Comparison of ENCODE assay signal across 21 cellular contexts in the genomic region with DNA sequence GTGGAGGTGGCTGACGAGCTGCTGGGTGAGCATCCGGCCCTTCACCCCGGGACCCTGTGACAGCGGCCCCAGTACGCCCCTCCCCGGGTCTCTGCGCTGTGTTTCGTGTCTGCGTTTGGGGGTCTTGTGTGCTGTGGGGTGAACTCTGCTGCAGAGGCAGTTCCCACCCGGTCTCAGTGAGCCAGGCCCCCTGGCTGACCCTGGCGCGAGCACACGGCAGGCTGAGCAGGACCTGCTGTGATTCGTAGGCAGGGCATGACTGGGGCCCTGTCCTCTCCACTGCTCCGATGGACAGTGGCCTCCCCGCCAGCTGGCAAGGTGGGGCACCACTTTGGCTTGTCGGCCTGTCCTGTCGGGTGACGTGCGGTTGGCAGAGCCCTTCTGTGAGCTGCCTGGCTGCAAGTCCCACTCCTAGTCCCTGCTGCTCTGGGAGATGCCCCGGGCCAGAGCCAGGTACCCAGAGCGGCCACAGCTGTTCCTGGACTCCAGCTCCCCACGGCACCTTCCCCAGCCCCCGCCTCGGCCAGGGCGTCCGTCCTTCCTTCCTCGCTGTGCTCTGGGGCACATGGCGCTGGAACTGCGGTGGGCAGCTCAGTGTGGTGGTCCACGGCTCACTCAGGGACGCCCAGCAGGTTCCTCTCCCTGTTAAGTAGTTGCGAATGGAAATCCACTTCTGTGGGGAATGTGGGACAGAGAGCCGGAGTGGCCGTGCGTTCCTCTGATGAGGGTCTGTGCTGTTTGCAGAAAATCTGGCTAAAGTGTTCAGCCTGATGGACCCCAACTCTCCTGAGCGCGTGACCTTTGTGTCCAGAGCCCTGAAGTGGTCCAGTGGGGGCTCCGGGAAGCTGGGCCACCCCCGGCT. TPM values are rescaled to one million over a fixed set of nuclear protein-coding genes. Genes with fewer than 3 reads are reported as not detected.
DNase-seq lines count a peak whose midpoint lies in the region; ATAC-seq, FAIRE-seq and TF ChIP-seq lines count a peak whose summit lies in the region.
"Had no signal": no experiment of that assay in that cellular context is flagged by ENCODE, and none has a peak within 500 bp of the region (broad histone marks: within the 10 kb centered on the region; RNA-seq: fewer than 3 reads in every experiment).

No MANE protein-coding gene starts in this region.

- CTCF ChIA-PET in K562 (lab: Yijun Ruan, JAX; ENCODE audit: low intra/inter-chr PET ratio) = no interaction called here

- peak overlapping the region in 10 of 11 experiments; percentile 17 to 67 (median 40); a peak in 16 of 22 replicates for H3K9ac ChIP-seq in BLaER1 treated with 17β-estradiol and CSF1 and Interleukin-3, amounts not matched to agents 10 nM and 100 nM
- no peak overlapping the region for H3K9ac ChIP-seq in K562 (ENCODE audit: insufficient read depth in 1 of 2, low read depth in 2 of 2, low read length in 2 of 2)

- no peak for TF ChIP-seq EP300 in K562 (IDR thresholded peaks at IDR 0.05; ENCODE audit: low read length)

- H3K27ac ChIP-seq in BLaER1 treated with 17β-estradiol and CSF1 and Interleukin-3, amounts not matched to agents 10 nM and 100 nM = peak overlapping the region in 3 of 11 experiments; percentile 8 to 57 (median 30); a peak in 6 of 22 replicates
- H3K27ac ChIP-seq in K562 (ENCODE audit: extremely low read depth, low read depth, low read length) = no peak overlapping the region
- H3K27ac ChIP-seq in heart left ventricle = peak overlapping the region in 6 of 12 donors; percentile 17 to 73 (median 34)
- H3K27ac ChIP-seq: left lung, testis had no signal

- H4K20me1 ChIP-seq in BLaER1 treated with 17β-estradiol and CSF1 and Interleukin-3, amounts not matched to agents 10 nM and 100 nM = peaks cover 93 to 98% (median 95%) of the 10 kb centered on the region in 11 experiments
- H4K20me1 ChIP-seq in K562 (replicated peaks; ENCODE audit: control insufficient read depth, insufficient read depth, low read length) = peaks cover 30% of the 10 kb centered on the region

- TF ChIP-seq CTCF in K562 (IDR thresholded peaks at IDR 0.05 in 2 of 3, conservative IDR thresholded peaks at IDR 0.05 in 1 of 3; ENCODE audit: insufficient read depth in 2 of 3, low read depth in 1 of 3, low read length in 3 of 3) (no peak), heart left ventricle (IDR thresholded peaks at IDR 0.05) (no peak), mucosa of descending colon (IDR thresholded peaks at IDR 0.05) (no peak)

- no TSS peak for BruUV-seq in K562 (replicated peaks; lab: Mats Ljungman, UMichigan)

- no peaks in the 10 kb centered on the region for H3K27me3 ChIP-seq in BLaER1 treated with 17β-estradiol and CSF1 and Interleukin-3, amounts not matched to agents 10 nM and 100 nM
- H3K27me3 ChIP-seq in K562 (ENCODE audit: control insufficient read depth in 2 of 2, insufficient read depth in 2 of 2, low read length in 2 of 2) = no peaks in the 10 kb centered on the region; a peak in 1 of 5 replicates
- no peaks in the 10 kb centered on the region for H3K27me3 ChIP-seq in heart left ventricle
- H3K27me3 ChIP-seq: BE2C, left lung, testis had no signal

- FAIRE-seq in K562 (lab: Jason Lieb, UNC) = no peak
- FAIRE-seq: A204.1, bronchial epithelial cell, frontal cortex, GM19239, TTC549 had no signal

- intact Hi-C loops in K562 (cut with micrococcal nuclease) = no loop called here
- intact Hi-C loops in heart left ventricle (cut with DNase I) = no loop called here
- intact Hi-C loops in mucosa of descending colon (cut with DNase I, micrococcal nuclease) = no loop called here

- TF ChIP-seq RAD21 in K562 (CRISPR knock-in tag; conservative IDR thresholded peaks at IDR 0.05 in 1 of 2, IDR thresholded peaks at IDR 0.05 in 1 of 2) = no peak

- no peak overlapping the region for H2AFZ ChIP-seq in K562 (ENCODE audit: low read depth, low read length)

- H3K4me1 ChIP-seq in BLaER1 treated with 17β-estradiol and CSF1 and Interleukin-3, amounts not matched to agents 10 nM and 100 nM = peaks cover 39 to 70% (median 65%) of the 10 kb centered on the region in 10 experiments
- H3K4me1 ChIP-seq in K562 (replicated peaks in 1 of 2; ENCODE audit: control insufficient read depth in 2 of 2, insufficient read depth in 2 of 2, low read length in 2 of 2) (peaks cover 0 to 47% of the 10 kb centered on the region in 2 experiments; a peak in 2 of 5 replicates), heart left ventricle (peaks cover 0 to 54% (median 23%) of the 10 kb centered on the region in 12 donors), mucosa of descending colon (ENCODE audit: low read depth) (peaks cover 4% of the 10 kb centered on the region)
- H3K4me1 ChIP-seq: BE2C had no signal

- in situ Hi-C loops in K562 (cut with MboI) = no loop called here

- no peaks in the 10 kb centered on the region for H3K9me3 ChIP-seq in BLaER1 treated with 17β-estradiol and CSF1 and Interleukin-3, amounts not matched to agents 10 nM and 100 nM (replicated peaks in 1 of 11)
- H3K9me3 ChIP-seq in K562 (replicated peaks; ENCODE audit: control insufficient read depth, insufficient read depth, low read depth, low read length) (no peaks in the 10 kb centered on the region), heart left ventricle (no peaks in the 10 kb centered on the region), mucosa of descending colon (no peaks in the 10 kb centered on the region)
- H3K9me3 ChIP-seq: BE2C, left lung, testis had no signal

- TF ChIP-seq POLR2A in K562 (conservative IDR thresholded peaks at IDR 0.05) = no peak
- no peak for TF ChIP-seq POLR2A in heart left ventricle (IDR thresholded peaks at IDR 0.05)

- DNase-seq in K562 (ENCODE audit: extremely low read depth in 1 of 4, low spot score in 3 of 4) = no peak
- peak; percentile 73 to 93 (median 86) for DNase-seq in heart left ventricle
- peak in 2 of 3 donors; percentile 17 to 48 for DNase-seq in mucosa of descending colon
- no peak for DNase-seq in KG1 (lab: John Stamatoyannopoulos, UW)
- no peak for DNase-seq in NCI-H226
- DNase-seq in dermis blood vessel endothelial cell = no peak
- DNase-seq: activated CD4-positive, alpha-beta T cell treated with anti-CD3 and anti-CD28 coated beads, Interleukin-2, amount 10 ng/mL, durations not matched to agents 24 days and 14 days; activated effector memory CD4-positive, alpha-beta T cell treated with Interleukin-2 at 50 U/mL for 16 hours; BE2C; NCI-H1436 treated with DMSO at 0.1 percent for 48 hours; NCI-H2171 treated with DMSO at 0.1 percent for 48 hours; SHP77 treated with DMSO at 0.1 percent for 48 hours; testis had no signal

- H3K4me3 ChIP-seq in BLaER1 treated with 17β-estradiol and CSF1 and Interleukin-3, amounts not matched to agents 10 nM and 100 nM = peak overlapping the region in 1 of 10 experiments; percentile 20; a peak in 1 of 20 replicates
- H3K4me3 ChIP-seq in K562 = no peak overlapping the region
- no peak overlapping the region for H3K4me3 ChIP-seq in heart left ventricle
- no peak overlapping the region for H3K4me3 ChIP-seq in mucosa of descending colon
- H3K4me3 ChIP-seq: left lung, testis had no signal

- H3K9me1 ChIP-seq in K562 (ENCODE audit: control insufficient read depth, insufficient read depth, low read length) = peaks cover 3% of the 10 kb centered on the region

- 96% methylated on average over 35 of the region's 40 CpGs for WGBS in K562 (ENCODE audit: insufficient coverage, low coverage, missing lambda C conversion rate)
- WGBS in heart left ventricle, 4 donors = 79 to 84% (median 82%) methylated on average over 27 to 40 of the region's 40 CpGs

- H3K36me3 ChIP-seq in BLaER1 treated with 17β-estradiol and CSF1 and Interleukin-3, amounts not matched to agents 10 nM and 100 nM = peaks cover 59 to 93% (median 80%) of the 10 kb centered on the region in 11 experiments
- H3K36me3 ChIP-seq in K562 (ENCODE audit: control insufficient read depth, insufficient read depth, low read length) = peaks cover 75% of the 10 kb centered on the region; the same call in 2 of the 3 replicates
- peaks cover 0 to 52% (median 45%) of the 10 kb centered on the region in 9 donors for H3K36me3 ChIP-seq in heart left ventricle
- H3K36me3 ChIP-seq in mucosa of descending colon (ENCODE audit: low read depth) = no peaks in the 10 kb centered on the region

- peaks cover 76% of the 10 kb centered on the region for H3K79me2 ChIP-seq in K562 (ENCODE audit: control insufficient read depth, insufficient read depth, low read length)

- ATAC-seq in K562 = no peak
- ATAC-seq in heart left ventricle = peak; percentile 87 to 91 (median 88)
- no peak for ATAC-seq in mucosa of descending colon
- no peak for ATAC-seq in GM18909 (IDR thresholded peaks at IDR 0.05; ENCODE audit: poor library complexity, unreplicated experiment)
- ATAC-seq: left lung had no signal

- POLR2A ChIA-PET in K562 (lab: Yijun Ruan, JAX) = interaction anchor here (1.1 kb wide), 1 partner anchor 13 kb away, joined by 3 read pairs; no protein-coding TSS in a partner anchor

- peak overlapping the region in 10 of 11 experiments; percentile 22 to 90 (median 66); a peak in 17 of 22 replicates for H3K4me2 ChIP-seq in BLaER1 treated with 17β-estradiol and CSF1 and Interleukin-3, amounts not matched to agents 10 nM and 100 nM
- no peak overlapping the region for H3K4me2 ChIP-seq in K562 (ENCODE audit: insufficient read depth, low read length)

RNA-seq across cellular contexts. Expression of gene GET4, which starts 10.5 kb away (rescaled TPM):
- 48.4 and 118 TPM in 2 replicates for total RNA-seq in K562 (2011; cell fraction: chromatin; rRNA removed; ENCODE audit: low replicate concordance)
- 96.6 and 125 TPM in 2 replicates for total RNA-seq in K562 (2011; cell fraction: nucleolus; rRNA removed)
- total RNA-seq in K562 (2011; cell fraction: nucleoplasm; rRNA removed) = 56.0 and 71.4 TPM in 2 replicates
- total RNA-seq in K562 (2014; rRNA removed) (111 and 135 TPM in 2 replicates), K562 (2014; rRNA removed; fragmentation: Illumina TruSeq; extraction: Trizol) (13.0 and 15.7 TPM in 2 replicates), K562 (2015; rRNA removed; fragmentation: Illumina TruSeq; extraction: Trizol) (37.9 and 40.4 TPM in 2 replicates), K562 (2021) (83.3 and 89.9 TPM in 2 replicates), heart left ventricle (10 to 100 TPM; 14.6 to 27.3 (median 18.6) TPM), mucosa of descending colon (10 to 100 TPM; 36.9 to 48.8 (median 48.2) TPM), dermis blood vessel endothelial cell (35.4 and 45.0 TPM in 2 replicates)
- polyA plus RNA-seq in K562 (2011; rRNA removed) (45.0 and 45.4 TPM in 2 replicates), K562 (2014; fragmentation: Illumina TruSeq; extraction: Trizol) (33.2 and 48.4 TPM in 2 replicates), K562 (2014; fragmentation: Nextera tagmentation; extraction: Ambion mirVana) (1 to 10 TPM in 1 of 2 experiments, under 1 TPM in 1; 0.99 to 2.0 TPM), K562 (2014; rRNA removed) (122 and 151 TPM in 2 replicates), heart left ventricle (10 to 100 TPM; 19.7 to 34.1 TPM)
- 69.2 and 135 TPM in 2 replicates for polyA plus RNA-seq in K562 (2011; cell fraction: cytosol; rRNA removed)
- 114 and 189 TPM in 2 replicates for polyA plus RNA-seq in K562 (2011; cell fraction: nucleus; rRNA removed)
- 53.9 and 82.1 TPM in 2 replicates for polyA plus RNA-seq in K562 (2012)
- 8.6 and 13.3 TPM in 2 replicates for polyA minus RNA-seq in K562 (2011; rRNA and poly(A)+ RNA removed)
- 24.0 and 28.9 TPM in 2 replicates for polyA minus RNA-seq in K562 (2011; cell fraction: cytosol; rRNA and poly(A)+ RNA removed)
- 24.9 and 29.6 TPM in 2 replicates for polyA minus RNA-seq in K562 (2011; cell fraction: nucleus; rRNA and poly(A)+ RNA removed)

RNA-seq across cellular contexts. Expression of gene SUN1, which starts 54.6 kb away (rescaled TPM):
- total RNA-seq in K562 (2011; cell fraction: chromatin; rRNA removed; ENCODE audit: low replicate concordance) = 527 and 872 TPM in 2 replicates
- total RNA-seq in K562 (2011; cell fraction: nucleolus; rRNA removed) = 542 and 585 TPM in 2 replicates
- total RNA-seq in K562 (2011; cell fraction: nucleoplasm; rRNA removed) = 348 and 489 TPM in 2 replicates
- total RNA-seq in K562 (2014; rRNA removed) = 80.5 and 86.7 TPM in 2 replicates
- total RNA-seq in K562 (2014; rRNA removed; fragmentation: Illumina TruSeq; extraction: Trizol) = 38.9 and 42.3 TPM in 2 replicates
- total RNA-seq in K562 (2015; rRNA removed; fragmentation: Illumina TruSeq; extraction: Trizol) = 49.2 and 53.5 TPM in 2 replicates
- total RNA-seq in K562 (2021) = 81.9 and 101 TPM in 2 replicates
- 132 and 143 TPM in 2 replicates for polyA plus RNA-seq in K562 (2011; rRNA removed)
- polyA plus RNA-seq in K562 (2011; cell fraction: cytosol; rRNA removed) = 249 and 254 TPM in 2 replicates
- polyA plus RNA-seq in K562 (2011; cell fraction: nucleus; rRNA removed) = 889 and 1,080 TPM in 2 replicates
- polyA plus RNA-seq in K562 (2012) = 107 and 112 TPM in 2 replicates
- polyA plus RNA-seq in K562 (2014; fragmentation: Illumina TruSeq; extraction: Trizol) = 62.3 and 88.2 TPM in 2 replicates
- polyA plus RNA-seq in K562 (2014; fragmentation: Nextera tagmentation; extraction: Ambion mirVana) = 10 to 100 TPM; 36.8 TPM
- 105 and 119 TPM in 2 replicates for polyA plus RNA-seq in K562 (2014; rRNA removed)
- polyA minus RNA-seq in K562 (2011; rRNA and poly(A)+ RNA removed) = 72.4 and 98.1 TPM in 2 replicates
- polyA minus RNA-seq in K562 (2011; cell fraction: cytosol; rRNA and poly(A)+ RNA removed) = 47.4 and 59.7 TPM in 2 replicates
- polyA minus RNA-seq in K562 (2011; cell fraction: nucleus; rRNA and poly(A)+ RNA removed) = 245 and 267 TPM in 2 replicates
- 100 to 1,000 TPM; 117 to 203 (median 157) TPM for total RNA-seq in heart left ventricle
- polyA plus RNA-seq in heart left ventricle = 100 to 1,000 TPM; 111 to 148 TPM
- total RNA-seq in mucosa of descending colon = 100 to 1,000 TPM; 151 to 179 (median 164) TPM
- total RNA-seq in dermis blood vessel endothelial cell = 287 and 302 TPM in 2 replicates

Comparison
In these comparisons a context has a peak if more than half of its experiments do, and no peak if none do; other contexts are left out.
1. H3K9ac ChIP-seq: peak in BLaER1 treated with 17β-estradiol and CSF1 and Interleukin-3, amounts not matched to agents 10 nM and 100 nM (10 of 11); none in K562 (0 of 2).
2. ATAC-seq: peak in heart left ventricle (4 of 4); none in K562 (single experiment), mucosa of descending colon (single experiment) and GM18909 (single experiment).
3. DNase-seq: peak in heart left ventricle (5 of 5) and mucosa of descending colon (2 of 3); none in K562 (0 of 4), KG1 (single experiment), NCI-H226 (single experiment) and dermis blood vessel endothelial cell (single experiment).